Comparison of ENCODE assay signal across 20 cellular contexts in the genomic region with DNA sequence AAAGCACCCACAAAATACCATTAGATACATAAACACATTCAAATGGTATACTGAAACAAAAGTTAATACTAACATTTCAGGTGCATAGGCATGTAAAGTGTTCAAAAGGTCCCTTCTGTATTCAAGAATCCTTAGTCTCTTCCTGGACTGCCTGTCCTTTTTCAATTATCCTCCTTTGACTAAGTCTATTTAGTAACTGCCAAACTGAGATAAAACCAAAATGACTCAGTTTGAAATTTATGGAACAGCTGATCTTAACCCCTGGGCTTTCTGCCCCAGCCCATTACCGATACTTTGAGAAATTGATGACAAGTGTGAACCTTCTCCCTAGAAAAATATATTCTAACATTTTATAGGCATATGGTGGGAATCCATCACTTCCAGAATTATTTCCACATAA. TPM values are rescaled to one million over a fixed set of nuclear protein-coding genes. Genes with fewer than 3 reads are reported as not detected.
DNase-seq lines count a peak whose midpoint lies in the region; ATAC-seq lines count a peak whose summit lies in the region.
"Had no signal": no experiment of that assay in that cellular context is flagged by ENCODE, and none has a peak within 500 bp of the region (broad histone marks: within the 10 kb centered on the region; RNA-seq: fewer than 3 reads in every experiment).

No MANE protein-coding gene starts in this region.

- H3K9ac ChIP-seq in GM23248, result no peak overlapping the region

- H3K4me1 ChIP-seq in CD4-positive, alpha-beta memory T cell (ENCODE audit: insufficient read depth, low read length), result peaks cover 86% of the 10 kb centered on the region
- peaks cover 32% of the 10 kb centered on the region for H3K4me1 ChIP-seq in GM23248 (ENCODE audit: insufficient read depth)
- H3K4me1 ChIP-seq in naive thymus-derived CD4-positive, alpha-beta T cell (ENCODE audit: control insufficient read depth in 2 of 2, insufficient read depth in 2 of 2, low read length in 2 of 2), result peaks cover 75 to 76% of the 10 kb centered on the region in 2 donors

- H3K9me3 Mint-ChIP-seq in CD4-positive, alpha-beta memory T cell, result no peaks in the 10 kb centered on the region
- H3K9me3 Mint-ChIP-seq in activated T-helper 2 cell treated with anti-CD3 and anti-CD28 coated beads, Interferon-gamma antibody, Interleukin-2, Interleukin-4, amounts not matched to agents 10 μg/mL and 5 μg/mL and 100 μg/mL, durations not matched to agents 14 hours and 24 hours and 36 hours, result no peaks in the 10 kb centered on the region
- peaks cover 0 to 3% (median 0%) of the 10 kb centered on the region in 11 donors for H3K9me3 Mint-ChIP-seq in naive thymus-derived CD4-positive, alpha-beta T cell

- no peaks in the 10 kb centered on the region for H3K9me2 ChIP-seq in GM23248 (ENCODE audit: insufficient read depth)

- no peak overlapping the region for H3K27ac ChIP-seq in CD4-positive, alpha-beta memory T cell (ENCODE audit: low read depth, low read length)
- peak overlapping the region; percentile 9; the same call in 1 of the 2 replicates for H3K27ac ChIP-seq in GM23248
- H3K27ac ChIP-seq in naive thymus-derived CD4-positive, alpha-beta T cell (ENCODE audit: low read depth, low read length), result no peak overlapping the region
- H3K27ac ChIP-seq: esophagus squamous epithelium, heart right ventricle, prostate gland, upper lobe of right lung had no signal

- peaks cover 62 to 97% (median 76%) of the 10 kb centered on the region in 4 donors for H3K4me1 Mint-ChIP-seq in CD4-positive, alpha-beta memory T cell
- H3K4me1 Mint-ChIP-seq in activated T-helper 2 cell treated with anti-CD3 and anti-CD28 coated beads, Interferon-gamma antibody, Interleukin-2, Interleukin-4, amounts not matched to agents 10 μg/mL and 5 μg/mL and 100 μg/mL, durations not matched to agents 14 hours and 24 hours and 36 hours (ENCODE audit: low read depth), result peaks cover 56% of the 10 kb centered on the region
- peaks cover 52 to 88% (median 83%) of the 10 kb centered on the region in 7 donors for H3K4me1 Mint-ChIP-seq in naive thymus-derived CD4-positive, alpha-beta T cell

- DNase-seq in CD4-positive, alpha-beta memory T cell, result no peak
- DNase-seq in GM23248, result peak; percentile 45
- DNase-seq in activated T-helper 2 cell treated with anti-CD3 and anti-CD28 coated beads, Interferon-gamma antibody, Interleukin-2, Interleukin-4, amounts not matched to agents 10 μg/mL and 5 μg/mL and 100 μg/mL, durations not matched to agents 14 hours and 24 hours and 36 hours (ENCODE audit: low spot score), result no peak
- no peak for DNase-seq in naive thymus-derived CD4-positive, alpha-beta T cell
- no peak for DNase-seq in iPS-NIHi7 (ENCODE audit: extremely low spot score)
- no peak for DNase-seq in HuH-7.5 (ENCODE audit: low spot score)
- DNase-seq: activated naive CD4-positive, alpha-beta T cell treated with anti-CD3 and anti-CD28 coated beads, Interleukin-2, amount 50 U/mL, for 16 hours; BE2C; esophagus squamous epithelium; heart right ventricle; NCI-H1092 treated with DMSO at 0.1 percent for 48 hours; NCI-H774; nephron progenitor cell; stimulated activated naive B cell treated with anti-CD40 and anti-IgM and Interleukin-4, amounts not matched to agents 10 μg/mL and 1 μg/mL and 100 μg/mL, for 72 hours; upper lobe of right lung had no signal

- H3K79me2 ChIP-seq in GM23248 (ENCODE audit: insufficient read depth), result peaks cover 95% of the 10 kb centered on the region

- H2AFZ ChIP-seq in GM23248, result no peak overlapping the region

- CTCF ChIA-PET in CD4-positive, alpha-beta memory T cell (lab: Charles Lee; ENCODE audit: partially characterized antibody), result interaction anchor here (1.3 to 1.4 kb wide), 2 partner anchors 57 to 58 kb away, joined by 3 read pairs; no protein-coding TSS in a partner anchor
- CTCF ChIA-PET in naive thymus-derived CD4-positive, alpha-beta T cell (lab: Charles Lee), result interaction anchor here (0.7 to 1.6 kb wide), 3 partner anchors 23 to 88 kb away, joined by 3 to 4 read pairs (median 3); no protein-coding TSS in a partner anchor

- no peaks in the 10 kb centered on the region for H3K27me3 ChIP-seq in CD4-positive, alpha-beta memory T cell (ENCODE audit: insufficient read depth, low read length)
- H3K27me3 ChIP-seq in GM23248 (replicated peaks; ENCODE audit: insufficient read depth), result no peaks in the 10 kb centered on the region
- no peaks in the 10 kb centered on the region for H3K27me3 ChIP-seq in naive thymus-derived CD4-positive, alpha-beta T cell (ENCODE audit: control insufficient read depth in 2 of 2, insufficient read depth in 2 of 2, low read length in 2 of 2)
- H3K27me3 ChIP-seq: BE2C, esophagus squamous epithelium, heart right ventricle, upper lobe of right lung had no signal

- H4K20me1 ChIP-seq in GM23248 (ENCODE audit: insufficient read depth), result peaks cover 75% of the 10 kb centered on the region

- in situ Hi-C loops in GM23248 (cut with MboI), result no loop called here

- intact Hi-C loops in CD4-positive, alpha-beta memory T cell (cut with micrococcal nuclease), result loop anchor here (2.0 to 10.0 kb wide), 3 partner anchors 15 to 1027 kb away; a partner anchor contains a TSS
- intact Hi-C loops in activated T-helper 2 cell treated with anti-CD3 and anti-CD28 coated beads, Interferon-gamma antibody, Interleukin-2, Interleukin-4, amounts not matched to agents 10 μg/mL and 5 μg/mL and 100 μg/mL, durations not matched to agents 14 hours and 24 hours and 36 hours (cut with micrococcal nuclease), result loop anchor here (10.0 kb wide), 2 partner anchors 287 to 417 kb away; a partner anchor contains a TSS
- intact Hi-C loops in naive thymus-derived CD4-positive, alpha-beta T cell (cut with micrococcal nuclease), result loop anchor here (10.0 kb wide), 2 partner anchors 613 to 1637 kb away; a partner anchor contains a TSS

- no peak overlapping the region for H3K4me3 ChIP-seq in CD4-positive, alpha-beta memory T cell (ENCODE audit: low read length in 2 of 2)
- H3K4me3 ChIP-seq in GM23248, result no peak overlapping the region
- H3K4me3 ChIP-seq in naive thymus-derived CD4-positive, alpha-beta T cell (ENCODE audit: low read length), result no peak overlapping the region
- H3K4me3 ChIP-seq: esophagus squamous epithelium, HAP-1, heart right ventricle, prostate gland, upper lobe of right lung had no signal

- peak overlapping the region in 4 of 7 donors; percentile 19 to 89 (median 48) for H3K27ac Mint-ChIP-seq in CD4-positive, alpha-beta memory T cell
- H3K27ac Mint-ChIP-seq in activated T-helper 2 cell treated with anti-CD3 and anti-CD28 coated beads, Interferon-gamma antibody, Interleukin-2, Interleukin-4, amounts not matched to agents 10 μg/mL and 5 μg/mL and 100 μg/mL, durations not matched to agents 14 hours and 24 hours and 36 hours, result peak overlapping the region; percentile 28
- H3K27ac Mint-ChIP-seq in naive thymus-derived CD4-positive, alpha-beta T cell, result peak overlapping the region in 5 of 9 donors; percentile 42 to 79 (median 60)
- H3K27ac Mint-ChIP-seq: nephron progenitor cell had no signal

- peaks cover 8% of the 10 kb centered on the region for H3K36me3 ChIP-seq in CD4-positive, alpha-beta memory T cell (ENCODE audit: insufficient read depth, low read length)
- H3K36me3 ChIP-seq in GM23248 (ENCODE audit: low read depth), result peaks cover 10% of the 10 kb centered on the region
- peaks cover 0 to 8% (median 3%) of the 10 kb centered on the region in 3 experiments for H3K36me3 ChIP-seq in naive thymus-derived CD4-positive, alpha-beta T cell (ENCODE audit: control insufficient read depth in 2 of 3, insufficient read depth in 3 of 3, low read length in 3 of 3)
- H3K36me3 ChIP-seq: esophagus squamous epithelium, prostate gland had no signal

- H3K4me2 ChIP-seq in GM23248 (ENCODE audit: unreplicated experiment), result peak overlapping the region; percentile 48

- whole genome bisulfite sequencing in GM23248 (ENCODE audit: low coverage in 1 of 2, low lambda C conversion rate in 2 of 2, missing lambda C conversion rate in 2 of 2), 2 experiments, result 16 to 20% methylated on average over 1 of the region's 1 CpG

- no peaks in the 10 kb centered on the region for H3K9me3 ChIP-seq in CD4-positive, alpha-beta memory T cell (ENCODE audit: control insufficient read depth in 1 of 2, low read length in 2 of 2)
- no peaks in the 10 kb centered on the region for H3K9me3 ChIP-seq in GM23248 (ENCODE audit: low read depth)
- H3K9me3 ChIP-seq in naive thymus-derived CD4-positive, alpha-beta T cell (ENCODE audit: control insufficient read depth in 2 of 3, low read length in 3 of 3), result no peaks in the 10 kb centered on the region
- H3K9me3 ChIP-seq: BE2C, esophagus squamous epithelium, HAP-1, heart right ventricle, prostate gland, upper lobe of right lung had no signal

- no peaks in the 10 kb centered on the region for H3K27me3 Mint-ChIP-seq in CD4-positive, alpha-beta memory T cell
- no peaks in the 10 kb centered on the region for H3K27me3 Mint-ChIP-seq in activated T-helper 2 cell treated with anti-CD3 and anti-CD28 coated beads, Interferon-gamma antibody, Interleukin-2, Interleukin-4, amounts not matched to agents 10 μg/mL and 5 μg/mL and 100 μg/mL, durations not matched to agents 14 hours and 24 hours and 36 hours (ENCODE audit: low read depth)
- no peaks in the 10 kb centered on the region for H3K27me3 Mint-ChIP-seq in naive thymus-derived CD4-positive, alpha-beta T cell
- H3K27me3 Mint-ChIP-seq: stimulated activated naive B cell treated with anti-CD40 and anti-IgM and Interleukin-4, amounts not matched to agents 10 μg/mL and 1 μg/mL and 100 μg/mL, for 72 hours had no signal

- peaks cover 4 to 44% of the 10 kb centered on the region in 2 donors for H3K36me3 Mint-ChIP-seq in CD4-positive, alpha-beta memory T cell
- peaks cover 63% of the 10 kb centered on the region for H3K36me3 Mint-ChIP-seq in activated T-helper 2 cell treated with anti-CD3 and anti-CD28 coated beads, Interferon-gamma antibody, Interleukin-2, Interleukin-4, amounts not matched to agents 10 μg/mL and 5 μg/mL and 100 μg/mL, durations not matched to agents 14 hours and 24 hours and 36 hours (ENCODE audit: low read depth)
- H3K36me3 Mint-ChIP-seq in naive thymus-derived CD4-positive, alpha-beta T cell, result peaks cover 0 to 22% (median 10%) of the 10 kb centered on the region in 5 donors

- H3F3A ChIP-seq in GM23248 (ENCODE audit: insufficient read depth), result peaks cover 14% of the 10 kb centered on the region

- no peak for ATAC-seq in naive thymus-derived CD4-positive, alpha-beta T cell
- no peak for ATAC-seq in GM19397 (IDR thresholded peaks at IDR 0.05; ENCODE audit: unreplicated experiment)
- ATAC-seq in GM19452 (IDR thresholded peaks at IDR 0.05; ENCODE audit: unreplicated experiment), result no peak
- ATAC-seq: heart right ventricle; Panc1; stimulated activated naive B cell treated with anti-CD40 and anti-IgM and Interleukin-4, amounts not matched to agents 10 μg/mL and 1 μg/mL and 100 μg/mL, for 72 hours; upper lobe of right lung had no signal

- peak overlapping the region in 7 of 8 donors; percentile 7 to 84 (median 56) for H3K4me3 Mint-ChIP-seq in CD4-positive, alpha-beta memory T cell
- no peak overlapping the region for H3K4me3 Mint-ChIP-seq in activated T-helper 2 cell treated with anti-CD3 and anti-CD28 coated beads, Interferon-gamma antibody, Interleukin-2, Interleukin-4, amounts not matched to agents 10 μg/mL and 5 μg/mL and 100 μg/mL, durations not matched to agents 14 hours and 24 hours and 36 hours (ENCODE audit: low read depth)
- peak overlapping the region in 9 of 10 donors; percentile 16 to 79 (median 65) for H3K4me3 Mint-ChIP-seq in naive thymus-derived CD4-positive, alpha-beta T cell
- H3K4me3 Mint-ChIP-seq: nephron progenitor cell; stimulated activated naive B cell treated with anti-CD40 and anti-IgM and Interleukin-4, amounts not matched to agents 10 μg/mL and 1 μg/mL and 100 μg/mL, for 72 hours had no signal

- POLR2A ChIA-PET in CD4-positive, alpha-beta memory T cell (lab: Charles Lee; ENCODE audit: partially characterized antibody), result interaction anchor here (0.9 to 2.8 kb wide), 3 partner anchors 11 to 65 kb away, joined by 3 to 8 read pairs (median 5); no protein-coding TSS in a partner anchor
- POLR2A ChIA-PET in naive thymus-derived CD4-positive, alpha-beta T cell (lab: Charles Lee), result interaction anchor here (0.7 to 1.5 kb wide), 2 partner anchors 11 to 12 kb away, joined by 3 to 7 read pairs; no protein-coding TSS in a partner anchor

RNA-seq across cellular contexts. Expression of a gene that starts 5.4 kb away (rescaled TPM):
- 100 to 1,000 TPM; 105 to 112 TPM for total RNA-seq in CD4-positive, alpha-beta memory T cell
- polyA plus RNA-seq in CD4-positive, alpha-beta memory T cell, result 10 to 100 TPM; 46.0 to 57.0 TPM
- total RNA-seq in GM23248 (2014; rRNA removed; shearing (Covaris generic)), result 12.5 and 19.1 TPM in 2 replicates
- 10.6 and 10.7 TPM in 2 replicates for polyA plus RNA-seq in GM23248 (2016; fragmentation: Nextera tagmentation; extraction: Ambion mirVana)
- total RNA-seq in activated T-helper 2 cell treated with anti-CD3 and anti-CD28 coated beads, Interferon-gamma antibody, Interleukin-2, Interleukin-4, amounts not matched to agents 10 μg/mL and 5 μg/mL and 100 μg/mL, durations not matched to agents 14 hours and 24 hours and 36 hours, result 35.3 and 35.4 TPM in 2 replicates
- total RNA-seq in naive thymus-derived CD4-positive, alpha-beta T cell, result 100 to 1,000 TPM in 4 of 5 experiments, 10 to 100 TPM in 1; 46.0 to 156 (median 117) TPM
- 10 to 100 TPM; 50.0 to 63.3 TPM for polyA plus RNA-seq in naive thymus-derived CD4-positive, alpha-beta T cell
